Comparison of ENCODE assay signal across 22 cellular contexts in the genomic region with DNA sequence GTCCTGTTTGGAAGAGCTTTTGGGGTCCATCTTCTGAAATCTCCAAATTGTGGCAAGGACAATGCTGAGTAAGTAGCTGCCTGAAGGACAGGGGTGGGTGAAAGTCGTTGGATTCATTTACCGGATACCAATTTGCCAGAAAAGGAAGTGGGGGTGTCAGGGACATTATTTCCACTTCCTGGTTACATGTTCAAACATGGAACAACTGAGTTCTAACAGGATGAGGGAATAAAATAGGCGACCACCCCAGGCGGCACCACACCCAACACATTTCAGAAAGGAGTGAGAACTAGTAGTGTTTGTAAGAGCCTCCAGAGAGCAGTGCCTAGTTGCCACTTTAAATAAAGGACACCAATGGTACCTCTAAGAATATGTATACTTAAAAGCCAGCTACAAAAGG.
DNase-seq lines count a peak whose midpoint lies in the region; ATAC-seq and TF ChIP-seq lines count a peak whose summit lies in the region.
"Had no signal": no experiment of that assay in that cellular context is flagged by ENCODE, and none has a peak within 500 bp of the region (broad histone marks: within the 10 kb centered on the region; RNA-seq: fewer than 3 reads in every experiment).

No MANE protein-coding gene starts in this region.

- CTCF ChIA-PET in SK-N-SH (lab: Yijun Ruan, JAX) = no interaction called here

- H3K27ac ChIP-seq in SK-N-SH (ENCODE audit: low read depth in 2 of 2, low read length in 1 of 2) (no peak overlapping the region), HL-60 (replicated peaks) (peak overlapping the region; percentile 17), SJCRH30 (no peak overlapping the region)
- H3K27ac ChIP-seq: vagina had no signal

- H3K9me3 Mint-ChIP-seq in activated T-helper 17 cell treated with anti-CD3 and anti-CD28 coated beads, Interleukin-2, amount 50 U/mL, for 72 hours = no peaks in the 10 kb centered on the region
- H3K9me3 Mint-ChIP-seq: activated naive CD4-positive, alpha-beta T cell treated with anti-CD3 and anti-CD28 coated beads for 36 hours; GM23338; natural killer cell treated with Interleukin-12 subunit alpha and Interleukin-12 subunit beta and Interleukin-15 and Interleukin-18, amount 100 ng/mL, for 72 hours had no signal

- no peaks in the 10 kb centered on the region for H3K36me3 ChIP-seq in SK-N-SH (replicated peaks in 1 of 2; ENCODE audit: control insufficient read depth in 1 of 2, insufficient read depth in 2 of 2, low read length in 1 of 2)
- no peaks in the 10 kb centered on the region for H3K36me3 ChIP-seq in BE2C
- no peaks in the 10 kb centered on the region for H3K36me3 ChIP-seq in SJCRH30
- H3K36me3 ChIP-seq: vagina had no signal

- H3K4me3 Mint-ChIP-seq in activated T-helper 17 cell treated with anti-CD3 and anti-CD28 coated beads, Interleukin-2, amount 50 U/mL, for 72 hours = no peak overlapping the region
- H3K4me3 Mint-ChIP-seq: activated naive CD4-positive, alpha-beta T cell treated with anti-CD3 and anti-CD28 coated beads for 36 hours; GM23338; mesothelial cell of epicardium; natural killer cell treated with Interleukin-12 subunit alpha and Interleukin-12 subunit beta and Interleukin-15 and Interleukin-18, amount 100 ng/mL, for 72 hours had no signal

- POLR2A ChIA-PET in SK-N-SH (lab: Yijun Ruan, JAX) = no interaction called here

- H3K27me3 ChIP-seq in SK-N-SH (ENCODE audit: insufficient read depth) (no peaks in the 10 kb centered on the region), HL-60 (ENCODE audit: insufficient read depth, poor library complexity, severe bottlenecking) (no peaks in the 10 kb centered on the region), BE2C (no peaks in the 10 kb centered on the region), SJCRH30 (peaks cover 3% of the 10 kb centered on the region; the same call in 1 of the 2 replicates)
- H3K27me3 ChIP-seq: vagina had no signal

- no peak overlapping the region for H3K4me3 ChIP-seq in SK-N-SH (ENCODE audit: low read depth in 2 of 2, low read length in 1 of 2)
- H3K4me3 ChIP-seq in HL-60 (replicated peaks; ENCODE audit: insufficient read depth, low read length) = no peak overlapping the region
- no peak overlapping the region for H3K4me3 ChIP-seq in BE2C (ENCODE audit: low read depth, low read length)
- no peak overlapping the region for H3K4me3 ChIP-seq in SJCRH30
- H3K4me3 ChIP-seq: GM23338, vagina had no signal

- peak overlapping the region; percentile 71 for H3K27ac Mint-ChIP-seq in activated T-helper 17 cell treated with anti-CD3 and anti-CD28 coated beads, Interleukin-2, amount 50 U/mL, for 72 hours
- H3K27ac Mint-ChIP-seq: activated naive CD4-positive, alpha-beta T cell treated with anti-CD3 and anti-CD28 coated beads for 36 hours; GM23338; mesothelial cell of epicardium had no signal

- no peaks in the 10 kb centered on the region for H4K20me1 ChIP-seq in SK-N-SH (ENCODE audit: insufficient read depth)

- TF ChIP-seq RAD21 in SK-N-SH (IDR thresholded peaks at IDR 0.05; ENCODE audit: low read length) = no peak

- peaks cover 20% of the 10 kb centered on the region for H3K4me1 Mint-ChIP-seq in activated T-helper 17 cell treated with anti-CD3 and anti-CD28 coated beads, Interleukin-2, amount 50 U/mL, for 72 hours
- H3K4me1 Mint-ChIP-seq: GM23338, mesothelial cell of epicardium had no signal

- H3K27me3 Mint-ChIP-seq in activated T-helper 17 cell treated with anti-CD3 and anti-CD28 coated beads, Interleukin-2, amount 50 U/mL, for 72 hours = no peaks in the 10 kb centered on the region
- H3K27me3 Mint-ChIP-seq: natural killer cell treated with Interleukin-12 subunit alpha and Interleukin-12 subunit beta and Interleukin-15 and Interleukin-18, amount 100 ng/mL, for 72 hours had no signal

- ATAC-seq in SK-N-SH treated with all-trans-retinoic acid at 6 μM for 48 hours = no peak
- no peak for ATAC-seq in activated T-helper 17 cell treated with anti-CD3 and anti-CD28 coated beads, Interleukin-2, amount 50 U/mL, for 72 hours (replicated peaks)
- peak; percentile 10 for ATAC-seq in left lobe of liver
- no peak for ATAC-seq in GM19324 (IDR thresholded peaks at IDR 0.05; ENCODE audit: low FRiP score, unreplicated experiment)
- ATAC-seq: GM23338; natural killer cell treated with Interleukin-12 subunit alpha and Interleukin-12 subunit beta and Interleukin-15 and Interleukin-18, amount 100 ng/mL, for 72 hours had no signal

- peak overlapping the region; percentile 56; the same call in 1 of the 2 replicates for H2AFZ ChIP-seq in SK-N-SH (ENCODE audit: low read depth)

- DNase-seq in SK-N-SH (no peak), HL-60 (ENCODE audit: low read depth in 1 of 2, low spot score in 1 of 2) (peak; percentile 30 to 58), left lobe of liver (ENCODE audit: low spot score) (no peak), BE2C (no peak), SJCRH30 (no peak)
- DNase-seq: activated CD4-positive, alpha-beta T cell treated with anti-CD3 and anti-CD28 coated beads for 48 hours; activated naive CD4-positive, alpha-beta T cell treated with anti-CD3 and anti-CD28 coated beads for 36 hours; activated T-cell treated with anti-CD3 and anti-CD28 coated beads for 4 hours; NCI-H187; NCI-H446; NK-92 treated with Interleukin-12 subunit alpha and Interleukin-12 subunit beta, amount 100 ng/mL, for 24 hours; RPMI8226; small intestine; stimulated activated CD4-positive, alpha-beta T cell treated with anti-CD3 and anti-CD28 coated beads, Interleukin-4, amount 100 ng/mL, for 4 hours; SW 1271 had no signal

- H3K9ac ChIP-seq in SK-N-SH = no peak overlapping the region

- H3K9me2 ChIP-seq in SK-N-SH = no peaks in the 10 kb centered on the region

- H3K4me1 ChIP-seq in SK-N-SH (ENCODE audit: control insufficient read depth in 1 of 2, insufficient read depth in 2 of 2, low read depth in 1 of 2, low read length in 1 of 2) = peaks cover 0 to 4% of the 10 kb centered on the region in 2 experiments; a peak in 1 of 4 replicates
- no peaks in the 10 kb centered on the region for H3K4me1 ChIP-seq in BE2C
- H3K4me1 ChIP-seq in SJCRH30 = peaks cover 6% of the 10 kb centered on the region; the same call in 1 of the 2 replicates
- H3K4me1 ChIP-seq: vagina had no signal

- TF ChIP-seq EP300 in SK-N-SH (IDR thresholded peaks at IDR 0.05; ENCODE audit: borderline replicate concordance in 1 of 2, low read depth in 1 of 2, low read length in 1 of 2) = no peak

- H3K4me2 ChIP-seq in SK-N-SH = no peak overlapping the region
- H3K4me2 ChIP-seq: GM23338 had no signal

- 63% methylated on average over 4 of the region's 4 CpGs for WGBS in SK-N-SH (ENCODE audit: low lambda C conversion rate)

- no peak for TF ChIP-seq CTCF in SK-N-SH (IDR thresholded peaks at IDR 0.05)
- no peak for TF ChIP-seq CTCF in HL-60 (IDR thresholded peaks at IDR 0.05; ENCODE audit: insufficient read depth, low read length)
- TF ChIP-seq CTCF in BE2C (IDR thresholded peaks at IDR 0.05; ENCODE audit: low read depth, low read length) = no peak

- H3K79me2 ChIP-seq in SK-N-SH (ENCODE audit: insufficient read depth) = no peaks in the 10 kb centered on the region

- H3F3A ChIP-seq in SK-N-SH (replicated peaks; ENCODE audit: insufficient read depth) = no peaks in the 10 kb centered on the region

- no peaks in the 10 kb centered on the region for H3K9me3 ChIP-seq in SK-N-SH
- no peaks in the 10 kb centered on the region for H3K9me3 ChIP-seq in BE2C
- no peaks in the 10 kb centered on the region for H3K9me3 ChIP-seq in SJCRH30 (replicated peaks)
- H3K9me3 ChIP-seq: vagina had no signal

- no peaks in the 10 kb centered on the region for H3K36me3 Mint-ChIP-seq in activated T-helper 17 cell treated with anti-CD3 and anti-CD28 coated beads, Interleukin-2, amount 50 U/mL, for 72 hours (ENCODE audit: low read depth)
- H3K36me3 Mint-ChIP-seq: mesothelial cell of epicardium; natural killer cell treated with Interleukin-12 subunit alpha and Interleukin-12 subunit beta and Interleukin-15 and Interleukin-18, amount 100 ng/mL, for 72 hours had no signal

TF ChIP-seq in SK-N-SH, 30 proteins besides CTCF, POLR2A, EP300 and RAD21:
- TF ChIP-seq FOXJ3 (CRISPR knock-in tag; IDR thresholded peaks at IDR 0.05) = no peak
TF ChIP-seq in SK-N-SH: peak in this region for 0.

TF ChIP-seq in SK-N-SH treated with all-trans-retinoic acid at 6 μM for 48 hours, 23 proteins besides CTCF, POLR2A, EP300 and RAD21 (continues in another document):
- TF ChIP-seq ARNTL (CRISPR knock-in tag; IDR thresholded peaks at IDR 0.05; ENCODE audit: borderline replicate concordance, low read depth) (no peak), OSR1 (CRISPR knock-in tag; IDR thresholded peaks at IDR 0.05) (no peak), ZNF70 (CRISPR knock-in tag; IDR thresholded peaks at IDR 0.05) (no peak), ZNF565 (CRISPR knock-in tag; conservative IDR thresholded peaks at IDR 0.05; ENCODE audit: low read depth) (no peak), ESRRG (CRISPR knock-in tag; IDR thresholded peaks at IDR 0.05) (no peak), BACH2 (CRISPR knock-in tag; IDR thresholded peaks at IDR 0.05; ENCODE audit: borderline replicate concordance) (no peak), ZC3H10 (CRISPR knock-in tag; IDR thresholded peaks at IDR 0.05) (no peak)
- TF ChIP-seq, protein P1, sequence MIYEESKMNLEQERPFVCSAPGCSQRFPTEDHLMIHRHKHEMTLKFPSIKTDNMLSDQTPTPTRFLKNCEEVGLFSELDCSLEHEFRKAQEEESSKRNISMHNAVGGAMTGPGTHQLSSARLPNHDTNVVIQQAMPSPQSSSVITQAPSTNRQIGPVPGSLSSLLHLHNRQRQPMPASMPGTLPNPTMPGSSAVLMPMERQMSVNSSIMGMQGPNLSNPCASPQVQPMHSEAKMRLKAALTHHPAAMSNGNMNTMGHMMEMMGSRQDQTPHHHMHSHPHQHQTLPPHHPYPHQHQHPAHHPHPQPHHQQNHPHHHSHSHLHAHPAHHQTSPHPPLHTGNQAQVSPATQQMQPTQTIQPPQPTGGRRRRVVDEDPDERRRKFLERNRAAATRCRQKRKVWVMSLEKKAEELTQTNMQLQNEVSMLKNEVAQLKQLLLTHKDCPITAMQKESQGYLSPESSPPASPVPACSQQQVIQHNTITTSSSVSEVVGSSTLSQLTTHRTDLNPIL (CRISPR knock-in tag; IDR thresholded peaks at IDR 0.05; ENCODE audit: low read depth) = no peak
- TF ChIP-seq, protein P2, sequence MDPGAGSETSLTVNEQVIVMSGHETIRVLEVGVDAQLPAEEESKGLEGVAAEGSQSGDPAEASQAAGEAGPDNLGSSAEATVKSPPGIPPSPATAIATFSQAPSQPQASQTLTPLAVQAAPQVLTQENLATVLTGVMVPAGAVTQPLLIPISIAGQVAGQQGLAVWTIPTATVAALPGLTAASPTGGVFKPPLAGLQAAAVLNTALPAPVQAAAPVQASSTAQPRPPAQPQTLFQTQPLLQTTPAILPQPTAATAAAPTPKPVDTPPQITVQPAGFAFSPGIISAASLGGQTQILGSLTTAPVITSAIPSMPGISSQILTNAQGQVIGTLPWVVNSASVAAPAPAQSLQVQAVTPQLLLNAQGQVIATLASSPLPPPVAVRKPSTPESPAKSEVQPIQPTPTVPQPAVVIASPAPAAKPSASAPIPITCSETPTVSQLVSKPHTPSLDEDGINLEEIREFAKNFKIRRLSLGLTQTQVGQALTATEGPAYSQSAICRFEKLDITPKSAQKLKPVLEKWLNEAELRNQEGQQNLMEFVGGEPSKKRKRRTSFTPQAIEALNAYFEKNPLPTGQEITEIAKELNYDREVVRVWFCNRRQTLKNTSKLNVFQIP (CRISPR knock-in tag; IDR thresholded peaks at IDR 0.05; ENCODE audit: borderline replicate concordance, low read depth) = no peak

Comparison
In these comparisons a context has a peak if more than half of its experiments do, and no peak if none do; other contexts are left out.
1. DNase-seq: peak in HL-60 (2 of 2); none in SK-N-SH (single experiment), left lobe of liver (single experiment), BE2C (single experiment) and SJCRH30 (0 of 2).